Comparison of ENCODE assay signal across 15 cellular contexts in the genomic region with DNA sequence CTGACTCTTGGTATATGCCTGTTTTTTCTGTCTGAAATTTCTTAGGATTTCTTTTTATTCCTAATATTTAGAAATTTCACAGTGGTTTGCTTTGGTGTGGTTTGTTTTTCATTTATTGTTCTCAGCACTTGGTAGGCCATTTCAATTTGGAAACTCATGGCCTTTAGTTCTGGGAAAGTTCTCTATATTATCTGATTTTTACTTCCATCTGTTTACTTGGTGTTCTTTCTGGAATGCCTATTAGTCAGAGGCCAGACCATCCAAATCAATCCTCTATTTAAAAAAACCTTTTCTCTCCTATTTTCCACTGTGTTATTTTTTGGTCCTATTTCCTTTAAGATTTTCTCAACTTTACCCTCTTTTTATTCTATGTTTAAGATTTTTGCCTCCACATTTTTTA.
DNase-seq lines count a peak whose midpoint lies in the region; ATAC-seq and TF ChIP-seq lines count a peak whose summit lies in the region.
"Had no signal": no experiment of that assay in that cellular context is flagged by ENCODE, and none has a peak within 500 bp of the region (broad histone marks: within the 10 kb centered on the region; RNA-seq: fewer than 3 reads in every experiment).

No MANE protein-coding gene starts in this region.

- H3K4me1 ChIP-seq in adipocyte (ENCODE audit: control insufficient read depth, insufficient read depth, low read length): peaks cover 8% of the 10 kb centered on the region
- H3K4me1 ChIP-seq in testis: no peaks in the 10 kb centered on the region

- H3K27ac ChIP-seq in testis: peak overlapping the region; percentile 9 to 42
- H3K27ac ChIP-seq: HL-60 had no signal

- H3K4me1 Mint-ChIP-seq in naive thymus-derived CD8-positive, alpha-beta T cell: no peaks in the 10 kb centered on the region
- H3K4me1 Mint-ChIP-seq: CD14-positive monocyte had no signal

- TF ChIP-seq POLR2A in testis (IDR thresholded peaks at IDR 0.05): no peak

- no peak overlapping the region for H3K4me3 Mint-ChIP-seq in naive thymus-derived CD8-positive, alpha-beta T cell
- H3K4me3 Mint-ChIP-seq: CD14-positive monocyte; CD8-positive, alpha-beta T cell had no signal

- H3K9me3 ChIP-seq in adipocyte (ENCODE audit: control insufficient read depth, low read length) (peaks cover 19% of the 10 kb centered on the region), testis (no peaks in the 10 kb centered on the region)

- peaks cover 0 to 26% (median 5%) of the 10 kb centered on the region in 3 donors for H3K36me3 Mint-ChIP-seq in naive thymus-derived CD8-positive, alpha-beta T cell
- H3K36me3 Mint-ChIP-seq: CD14-positive monocyte had no signal

- H3K27me3 Mint-ChIP-seq in naive thymus-derived CD8-positive, alpha-beta T cell: peaks cover 0 to 14% (median 0%) of the 10 kb centered on the region in 5 donors

- POLR2A ChIA-PET in naive thymus-derived CD8-positive, alpha-beta T cell (lab: Charles Lee): no interaction called here

- H3K36me3 ChIP-seq in adipocyte (ENCODE audit: control insufficient read depth, insufficient read depth, low read length, severe bottlenecking) (no peaks in the 10 kb centered on the region), testis (ENCODE audit: low read depth, missing control alignments) (no peaks in the 10 kb centered on the region)

- H3K9ac ChIP-seq in adipocyte (ENCODE audit: low read length): peak overlapping the region; percentile 15

- H3K27me3 ChIP-seq in adipocyte (replicated peaks; ENCODE audit: control insufficient read depth, insufficient read depth, low read length): no peaks in the 10 kb centered on the region
- H3K27me3 ChIP-seq in testis: no peaks in the 10 kb centered on the region

- H3K9me3 Mint-ChIP-seq in naive thymus-derived CD8-positive, alpha-beta T cell: peaks cover 10 to 53% (median 32%) of the 10 kb centered on the region in 9 donors

- ATAC-seq in naive thymus-derived CD8-positive, alpha-beta T cell: no peak
- no peak for ATAC-seq in HG03520 (IDR thresholded peaks at IDR 0.05; ENCODE audit: unreplicated experiment)
- ATAC-seq: CD8-positive, alpha-beta T cell; HCT116; K562 had no signal

- TF ChIP-seq CTCF in AG10803 (conservative IDR thresholded peaks at IDR 0.05; ENCODE audit: low read length): no peak
- TF ChIP-seq CTCF in fibroblast of mammary gland (conservative IDR thresholded peaks at IDR 0.05; ENCODE audit: control insufficient read depth, insufficient read depth, low read depth, low read length): no peak
- no peak for TF ChIP-seq CTCF in testis (IDR thresholded peaks at IDR 0.05)
- TF ChIP-seq CTCF in GM20000 (IDR thresholded peaks at IDR 0.05; ENCODE audit: extremely low read depth, missing control alignments): no peak

- H3K27ac Mint-ChIP-seq in naive thymus-derived CD8-positive, alpha-beta T cell: no peak overlapping the region
- H3K27ac Mint-ChIP-seq: CD14-positive monocyte; CD8-positive, alpha-beta T cell had no signal

- DNase-seq in AG10803 (ENCODE audit: low read depth) (peak; percentile 15), adipocyte (ENCODE audit: low read depth) (peak; percentile 45), fibroblast of mammary gland (ENCODE audit: low read depth) (peak; percentile 39), testis (no peak), GM20000 (ENCODE audit: low spot score) (no peak)
- DNase-seq in naive thymus-derived CD8-positive, alpha-beta T cell: no peak
- DNase-seq: CD8-positive, alpha-beta T cell; COR-L47; DND-41; GF-D8 had no signal

- H3K4me3 ChIP-seq in AG10803 (ENCODE audit: low read length): no peak overlapping the region
- H3K4me3 ChIP-seq in adipocyte (ENCODE audit: low read length): no peak overlapping the region
- no peak overlapping the region for H3K4me3 ChIP-seq in fibroblast of mammary gland (ENCODE audit: control insufficient read depth, low read depth, low read length)
- no peak overlapping the region for H3K4me3 ChIP-seq in testis
- H3K4me3 ChIP-seq: K562 had no signal

- intact Hi-C loops in testis (cut with DNase I; ENCODE audit: low total_unique reads): no loop called here

Comparison
In these comparisons a context has a peak if more than half of its experiments do, and no peak if none do; other contexts are left out.
1. DNase-seq: peak in AG10803 (single experiment), adipocyte (single experiment) and fibroblast of mammary gland (single experiment); none in testis (single experiment), GM20000 (single experiment) and naive thymus-derived CD8-positive, alpha-beta T cell (0 of 10).